Comparison of ENCODE assay signal across 26 cellular contexts in the genomic region with DNA sequence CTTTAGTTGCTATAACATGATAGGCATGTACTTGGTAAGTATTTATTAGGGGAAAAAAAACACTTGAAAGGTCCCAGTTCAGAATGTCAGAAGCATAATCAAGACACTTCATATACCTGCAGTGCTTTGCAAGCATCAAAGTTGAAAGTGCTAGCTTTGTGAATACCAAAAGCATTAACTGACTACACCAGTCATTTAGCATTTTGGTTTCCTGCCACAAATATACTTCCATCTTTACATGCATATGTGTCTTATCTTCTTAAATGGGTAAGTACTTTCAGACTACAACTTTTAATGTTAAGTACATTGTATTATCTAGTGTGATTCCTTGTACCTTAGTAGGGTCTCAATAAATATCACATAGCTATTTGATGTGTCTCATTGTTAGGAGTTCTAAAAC.
"Had no signal": no experiment of that assay in that cellular context is flagged by ENCODE, and none has a peak within 500 bp of the region (broad histone marks: within the 10 kb centered on the region; RNA-seq: fewer than 3 reads in every experiment).

No MANE protein-coding gene starts in this region.

- H3K27me3 Mint-ChIP-seq: activated CD4-positive, alpha-beta T cell treated with anti-CD3 and anti-CD28 coated beads, Interleukin-2, amount 10 ng/mL, durations not matched to agents 7 days and 5 days; activated naive CD8-positive, alpha-beta T cell; stimulated activated memory B cell treated with anti-CD40 and anti-IgM and Interleukin-4, amounts not matched to agents 10 μg/mL and 1 μg/mL and 100 μg/mL, for 72 hours; stimulated activated naive CD8-positive, alpha-beta T cell treated with anti-CD3 and anti-CD28 coated beads, Interleukin-15, amount 100 ng/mL, for 72 hours; type B pancreatic cell had no signal

- H3K9me3 Mint-ChIP-seq: type B pancreatic cell had no signal

- FAIRE-seq: endothelial cell of umbilical vein, keratinocyte, small intestine had no signal

- ATAC-seq: gastroesophageal sphincter; left cardiac atrium; left ventricle myocardium superior; mucosa of descending colon; psoas muscle; stimulated activated memory B cell treated with anti-CD40 and anti-IgM and Interleukin-4, amounts not matched to agents 10 μg/mL and 1 μg/mL and 100 μg/mL, for 72 hours; stimulated activated naive CD8-positive, alpha-beta T cell treated with anti-CD3 and anti-CD28 coated beads, Interleukin-15, amount 100 ng/mL, for 72 hours had no signal

- H3K27ac Mint-ChIP-seq: activated CD4-positive, alpha-beta T cell treated with anti-CD3 and anti-CD28 coated beads, Interleukin-2, amount 10 ng/mL, durations not matched to agents 7 days and 5 days; activated naive CD8-positive, alpha-beta T cell; activated T-helper 1 cell treated with anti-CD3 and anti-CD28 coated beads, Interleukin-12 subunit alpha, Interleukin-12 subunit beta, Interleukin-2, Interleukin-4 antibody, amounts not matched to agents 30 ng/mL and 10 ng/mL and 1 ng/mL, durations not matched to agents 14 hours and 24 hours and 36 hours; stimulated activated memory B cell treated with anti-CD40 and anti-IgM and Interleukin-4, amounts not matched to agents 10 μg/mL and 1 μg/mL and 100 μg/mL, for 72 hours; type B pancreatic cell had no signal

- DNase-seq: activated CD4-positive, alpha-beta T cell treated with anti-CD3 and anti-CD28 coated beads, Interleukin-2, amount 10 ng/mL, durations not matched to agents 7 days and 5 days; activated gamma-delta T cell; activated T-cell treated with anti-CD3 and anti-CD28 coated beads, Interleukin-2, amount 50 U/mL, for 1 hour; amniotic stem cell; caudate nucleus; left cardiac atrium; left ventricle myocardium superior; mucosa of descending colon; nucleus accumbens; psoas muscle; sigmoid colon; small intestine; stimulated activated CD4-positive, alpha-beta T cell treated with anti-CD3 and anti-CD28 coated beads, Interleukin-4, amount 100 ng/mL, for 24 hours; stimulated activated naive CD8-positive, alpha-beta T cell treated with anti-CD3 and anti-CD28 coated beads, Interleukin-15, amount 100 ng/mL, for 72 hours; substantia nigra; T1000; uterus; WERI-Rb-1 had no signal

- H3K4me3 Mint-ChIP-seq: activated CD4-positive, alpha-beta T cell treated with anti-CD3 and anti-CD28 coated beads, Interleukin-2, amount 10 ng/mL, durations not matched to agents 7 days and 5 days; activated T-helper 1 cell treated with anti-CD3 and anti-CD28 coated beads, Interleukin-12 subunit alpha, Interleukin-12 subunit beta, Interleukin-2, Interleukin-4 antibody, amounts not matched to agents 30 ng/mL and 10 ng/mL and 1 ng/mL, durations not matched to agents 14 hours and 24 hours and 36 hours; neural crest cell; stimulated activated memory B cell treated with anti-CD40 and anti-IgM and Interleukin-4, amounts not matched to agents 10 μg/mL and 1 μg/mL and 100 μg/mL, for 72 hours; type B pancreatic cell had no signal
